ENCODE assay signal across 20 cellular contexts in genomic region chr2:13014783-13015182, GRCh38.
A peak's percentile ranks its signal among the peaks of the same experiment; 100 is the strongest.
DNase-seq lines count a peak whose midpoint lies in the region; ATAC-seq, FAIRE-seq and TF ChIP-seq lines count a peak whose summit lies in the region.
"Had no signal": no experiment of that assay in that cellular context is flagged by ENCODE, and none has a peak within 500 bp of the region (broad histone marks: within the 10 kb centered on the region; RNA-seq: fewer than 3 reads in every experiment).

No MANE protein-coding gene starts in this region.

- no peaks in the 10 kb centered on the region for H3K9me2 ChIP-seq in SK-N-SH

- 73% methylated on average over 3 of the region's 3 CpGs for WGBS in SK-N-SH (ENCODE audit: low lambda C conversion rate)

- no peak overlapping the region for H3K4me3 ChIP-seq in SK-N-SH (ENCODE audit: low read depth in 2 of 2, low read length in 1 of 2)
- H3K4me3 ChIP-seq: GM23338 had no signal

- no peak for ATAC-seq in GM21723 (IDR thresholded peaks at IDR 0.05; ENCODE audit: unreplicated experiment)
- ATAC-seq in GM18517 (IDR thresholded peaks at IDR 0.05; ENCODE audit: unreplicated experiment) = no peak
- ATAC-seq: GM23338, HCT116 had no signal

- peak overlapping the region in 1 of 2 experiments; percentile 62; a peak in 2 of 4 replicates for H3K27ac ChIP-seq in SK-N-SH (ENCODE audit: low read depth in 2 of 2, low read length in 1 of 2)

- no peaks in the 10 kb centered on the region; the same call in 1 of the 2 replicates for H3K27me3 ChIP-seq in SK-N-SH (ENCODE audit: insufficient read depth)

- CTCF ChIA-PET in SK-N-SH (lab: Yijun Ruan, JAX) = interaction anchor here (0.8 to 5.6 kb wide), 7 partner anchors 8 to 1185 kb away, joined by 3 to 54 read pairs (median 4); partner anchors contain the start of gene TRIB2

- DNase-seq in NCI-H2081 (lab: John Stamatoyannopoulos, UW) = peak; percentile 10 to 68
- DNase-seq in NCI-H2081 treated with DMSO at 0.1 percent for 48 hours (lab: John Stamatoyannopoulos, UW) = no peak
- DNase-seq in NCI-H2227 treated with DMSO at 0.1 percent for 48 hours (lab: John Stamatoyannopoulos, UW) = peak; percentile 17
- DNase-seq in SK-N-SH = peak; percentile 62
- DNase-seq in HTR-8/SVneo (ENCODE audit: insufficient read length, low spot score) = no peak
- no peak for DNase-seq in NCI-H187 treated with DMSO at 0.1 percent for 48 hours (lab: John Stamatoyannopoulos, UW)
- DNase-seq: 8988T, GDM1, KG1, NCI-H146, NCI-H2107, NCI-H446, NCI-H526 treated with DMSO at 0.1 percent for 48 hours, OCI-M1, RPMI8226, SHP77 treated with DMSO at 0.1 percent for 48 hours had no signal

- TF ChIP-seq RAD21 in SK-N-SH (IDR thresholded peaks at IDR 0.05; ENCODE audit: low read length) = peak; percentile 29; the same call in 1 of the 2 replicates

- H4K20me1 ChIP-seq in SK-N-SH (ENCODE audit: insufficient read depth) = no peaks in the 10 kb centered on the region

- no peaks in the 10 kb centered on the region for H3F3A ChIP-seq in SK-N-SH (replicated peaks; ENCODE audit: insufficient read depth)

- TF ChIP-seq CTCF in SK-N-SH (IDR thresholded peaks at IDR 0.05) = no peak

- POLR2A ChIA-PET in SK-N-SH (lab: Yijun Ruan, JAX) = interaction anchor here (1.0 kb wide), 1 partner anchor 282 kb away, joined by 3 read pairs; no protein-coding TSS in a partner anchor

- no peaks in the 10 kb centered on the region for H3K79me2 ChIP-seq in SK-N-SH (ENCODE audit: insufficient read depth)

- no peaks in the 10 kb centered on the region for H3K9me3 ChIP-seq in SK-N-SH

- H3K4me1 ChIP-seq in SK-N-SH (ENCODE audit: control insufficient read depth in 1 of 2, insufficient read depth in 2 of 2, low read depth in 1 of 2, low read length in 1 of 2) = peaks cover 0 to 20% of the 10 kb centered on the region in 2 experiments; a peak in 2 of 4 replicates

- H3K9ac ChIP-seq in SK-N-SH = no peak overlapping the region

- H3K36me3 ChIP-seq in SK-N-SH (replicated peaks in 1 of 2; ENCODE audit: control insufficient read depth in 1 of 2, insufficient read depth in 2 of 2, low read length in 1 of 2) = no peaks in the 10 kb centered on the region

- H3K4me2 ChIP-seq in SK-N-SH = no peak overlapping the region
- H3K4me2 ChIP-seq: GM23338 had no signal

- H2AFZ ChIP-seq in SK-N-SH (ENCODE audit: low read depth) = no peak overlapping the region
- H2AFZ ChIP-seq: GM23338 had no signal

- peak; percentile 11 to 99; a peak in 2 of 4 replicates for TF ChIP-seq EP300 in SK-N-SH (IDR thresholded peaks at IDR 0.05; ENCODE audit: borderline replicate concordance in 1 of 2, low read depth in 1 of 2, low read length in 1 of 2)

- no peak for FAIRE-seq in HTR-8/SVneo (lab: Jason Lieb, UNC)

TF ChIP-seq in SK-N-SH, 30 proteins besides CTCF, POLR2A, EP300 and RAD21 (continues in another document):
- TF ChIP-seq RCOR1 (IDR thresholded peaks at IDR 0.05; ENCODE audit: low read length) (peak; percentile 98), TCF12 (IDR thresholded peaks at IDR 0.05) (peak; percentile 69), MXI1 (IDR thresholded peaks at IDR 0.05; ENCODE audit: low read depth, low read length) (peak; percentile 80; the same call in 1 of the 2 replicates), MEF2A (IDR thresholded peaks at IDR 0.05; ENCODE audit: borderline replicate concordance, low read depth) (no peak), NFIC (IDR thresholded peaks at IDR 0.05; ENCODE audit: borderline replicate concordance) (no peak), CHD2 (IDR thresholded peaks at IDR 0.05; ENCODE audit: low read length, partially characterized antibody) (peak; percentile 93), REST (IDR thresholded peaks at IDR 0.05; ENCODE audit: low read depth, low read length) (no peak), ELF1 (IDR thresholded peaks at IDR 0.05) (no peak), POLR2AphosphoS5 (IDR thresholded peaks at IDR 0.05; ENCODE audit: low read depth, low read length) (peak; percentile 65; the same call in 1 of the 2 replicates), USF1 (IDR thresholded peaks at IDR 0.05; ENCODE audit: borderline replicate concordance, low read depth) (no peak), ZBTB33 (IDR thresholded peaks at IDR 0.05; ENCODE audit: borderline replicate concordance, low read depth) (no peak), YY1 (IDR thresholded peaks at IDR 0.05; ENCODE audit: low read depth) (no peak), GATA2 (CRISPR knock-in tag; IDR thresholded peaks at IDR 0.05) (peak; percentile 93), GABPA (IDR thresholded peaks at IDR 0.05; ENCODE audit: low read depth) (no peak), NRF1 (IDR thresholded peaks at IDR 0.05; ENCODE audit: low read depth, low read length) (no peak), RFX5 (IDR thresholded peaks at IDR 0.05; ENCODE audit: low read length) (peak; percentile 54; the same call in 1 of the 2 replicates)
- TF ChIP-seq, protein P1, sequence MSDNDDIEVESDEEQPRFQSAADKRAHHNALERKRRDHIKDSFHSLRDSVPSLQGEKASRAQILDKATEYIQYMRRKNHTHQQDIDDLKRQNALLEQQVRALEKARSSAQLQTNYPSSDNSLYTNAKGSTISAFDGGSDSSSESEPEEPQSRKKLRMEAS (IDR thresholded peaks at IDR 0.05; ENCODE audit: low read depth) = no peak
- TF ChIP-seq, protein P2, sequence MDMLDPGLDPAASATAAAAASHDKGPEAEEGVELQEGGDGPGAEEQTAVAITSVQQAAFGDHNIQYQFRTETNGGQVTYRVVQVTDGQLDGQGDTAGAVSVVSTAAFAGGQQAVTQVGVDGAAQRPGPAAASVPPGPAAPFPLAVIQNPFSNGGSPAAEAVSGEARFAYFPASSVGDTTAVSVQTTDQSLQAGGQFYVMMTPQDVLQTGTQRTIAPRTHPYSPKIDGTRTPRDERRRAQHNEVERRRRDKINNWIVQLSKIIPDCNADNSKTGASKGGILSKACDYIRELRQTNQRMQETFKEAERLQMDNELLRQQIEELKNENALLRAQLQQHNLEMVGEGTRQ (IDR thresholded peaks at IDR 0.05; ENCODE audit: borderline replicate concordance, low read depth, low read length) = no peak
- TF ChIP-seq, protein P3, sequence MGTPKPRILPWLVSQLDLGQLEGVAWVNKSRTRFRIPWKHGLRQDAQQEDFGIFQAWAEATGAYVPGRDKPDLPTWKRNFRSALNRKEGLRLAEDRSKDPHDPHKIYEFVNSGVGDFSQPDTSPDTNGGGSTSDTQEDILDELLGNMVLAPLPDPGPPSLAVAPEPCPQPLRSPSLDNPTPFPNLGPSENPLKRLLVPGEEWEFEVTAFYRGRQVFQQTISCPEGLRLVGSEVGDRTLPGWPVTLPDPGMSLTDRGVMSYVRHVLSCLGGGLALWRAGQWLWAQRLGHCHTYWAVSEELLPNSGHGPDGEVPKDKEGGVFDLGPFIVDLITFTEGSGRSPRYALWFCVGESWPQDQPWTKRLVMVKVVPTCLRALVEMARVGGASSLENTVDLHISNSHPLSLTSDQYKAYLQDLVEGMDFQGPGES (IDR thresholded peaks at IDR 0.05; ENCODE audit: low read depth, low read length) = no peak

Comparison
In these comparisons a context has a peak if more than half of its experiments do, and no peak if none do; other contexts are left out.
1. DNase-seq: peak in NCI-H2081 (2 of 2), NCI-H2227 treated with DMSO at 0.1 percent for 48 hours (single experiment) and SK-N-SH (single experiment); none in NCI-H2081 treated with DMSO at 0.1 percent for 48 hours (single experiment), HTR-8/SVneo (single experiment) and NCI-H187 treated with DMSO at 0.1 percent for 48 hours (single experiment).